Comparison of ENCODE assay signal across 1 cellular context in the genomic region with DNA sequence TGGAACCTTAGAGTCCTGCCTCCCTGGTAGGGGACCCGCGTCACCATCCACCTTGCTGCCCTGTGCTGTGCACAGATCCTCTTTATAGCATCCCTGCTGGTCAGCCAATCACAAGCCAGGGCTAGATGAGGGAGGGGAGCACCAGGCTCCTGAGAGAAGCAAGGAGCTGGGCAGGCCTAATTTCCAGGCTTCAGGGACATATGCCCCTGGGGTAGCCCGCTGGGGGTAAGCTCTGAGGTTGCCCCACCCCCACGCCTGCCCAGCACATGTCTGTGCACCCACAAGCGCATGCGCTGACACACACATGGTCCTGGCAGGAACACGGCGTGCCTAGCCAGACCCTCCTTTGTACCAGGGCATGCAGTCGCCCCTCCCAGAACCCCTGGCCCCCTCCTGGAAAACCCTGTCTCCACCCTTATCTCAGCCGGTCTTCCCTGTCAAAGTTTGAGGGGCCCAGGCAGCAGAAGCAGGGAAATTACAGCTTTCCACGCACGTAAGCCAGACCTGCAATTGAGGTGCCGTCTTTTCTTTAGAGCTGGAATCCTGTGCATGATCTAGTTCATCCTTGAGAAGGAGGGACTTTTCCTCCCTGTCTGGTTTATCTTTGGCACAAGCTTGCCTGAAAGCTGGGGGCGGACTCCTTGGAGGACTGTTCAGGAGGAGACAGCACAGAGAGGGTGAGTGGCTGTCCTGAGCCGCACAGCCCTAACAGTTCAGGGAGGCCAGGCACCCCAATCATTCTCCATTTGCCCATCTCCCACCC.
A peak's percentile ranks its signal among the peaks of the same experiment; 100 is the strongest.
TF ChIP-seq lines count a peak whose summit lies in the region.

No MANE protein-coding gene starts in this region.

TF ChIP-seq in K562, 482 proteins besides CTCF, POLR2A, EP300 and RAD21:
- peak; percentile 71; the same call in 1 of the 2 replicates for TF ChIP-seq CC2D1A (IDR thresholded peaks at IDR 0.05)
- TF ChIP-seq, protein P1, sequence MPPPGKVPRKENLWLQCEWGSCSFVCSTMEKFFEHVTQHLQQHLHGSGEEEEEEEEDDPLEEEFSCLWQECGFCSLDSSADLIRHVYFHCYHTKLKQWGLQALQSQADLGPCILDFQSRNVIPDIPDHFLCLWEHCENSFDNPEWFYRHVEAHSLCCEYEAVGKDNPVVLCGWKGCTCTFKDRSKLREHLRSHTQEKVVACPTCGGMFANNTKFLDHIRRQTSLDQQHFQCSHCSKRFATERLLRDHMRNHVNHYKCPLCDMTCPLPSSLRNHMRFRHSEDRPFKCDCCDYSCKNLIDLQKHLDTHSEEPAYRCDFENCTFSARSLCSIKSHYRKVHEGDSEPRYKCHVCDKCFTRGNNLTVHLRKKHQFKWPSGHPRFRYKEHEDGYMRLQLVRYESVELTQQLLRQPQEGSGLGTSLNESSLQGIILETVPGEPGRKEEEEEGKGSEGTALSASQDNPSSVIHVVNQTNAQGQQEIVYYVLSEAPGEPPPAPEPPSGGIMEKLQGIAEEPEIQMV (tag; conservative IDR thresholded peaks at IDR 0.05; ENCODE audit: low read depth), result peak; percentile 86
- TF ChIP-seq PURB (CRISPR knock-in tag; IDR thresholded peaks at IDR 0.05; ENCODE audit: low read depth), result no peak
- TF ChIP-seq, protein P2, sequence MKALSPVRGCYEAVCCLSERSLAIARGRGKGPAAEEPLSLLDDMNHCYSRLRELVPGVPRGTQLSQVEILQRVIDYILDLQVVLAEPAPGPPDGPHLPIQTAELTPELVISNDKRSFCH (CRISPR knock-in tag; IDR thresholded peaks at IDR 0.05), result no peak
- TF ChIP-seq, protein P2 (tag; IDR thresholded peaks at IDR 0.05), result no peak
- TF ChIP-seq, protein P3, sequence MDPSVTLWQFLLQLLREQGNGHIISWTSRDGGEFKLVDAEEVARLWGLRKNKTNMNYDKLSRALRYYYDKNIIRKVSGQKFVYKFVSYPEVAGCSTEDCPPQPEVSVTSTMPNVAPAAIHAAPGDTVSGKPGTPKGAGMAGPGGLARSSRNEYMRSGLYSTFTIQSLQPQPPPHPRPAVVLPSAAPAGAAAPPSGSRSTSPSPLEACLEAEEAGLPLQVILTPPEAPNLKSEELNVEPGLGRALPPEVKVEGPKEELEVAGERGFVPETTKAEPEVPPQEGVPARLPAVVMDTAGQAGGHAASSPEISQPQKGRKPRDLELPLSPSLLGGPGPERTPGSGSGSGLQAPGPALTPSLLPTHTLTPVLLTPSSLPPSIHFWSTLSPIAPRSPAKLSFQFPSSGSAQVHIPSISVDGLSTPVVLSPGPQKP (CRISPR knock-in tag; IDR thresholded peaks at IDR 0.05), result no peak
- peak; percentile 42 for TF ChIP-seq NFYB (IDR thresholded peaks at IDR 0.05; ENCODE audit: extremely low read depth, insufficient read length)
- TF ChIP-seq, protein P4, sequence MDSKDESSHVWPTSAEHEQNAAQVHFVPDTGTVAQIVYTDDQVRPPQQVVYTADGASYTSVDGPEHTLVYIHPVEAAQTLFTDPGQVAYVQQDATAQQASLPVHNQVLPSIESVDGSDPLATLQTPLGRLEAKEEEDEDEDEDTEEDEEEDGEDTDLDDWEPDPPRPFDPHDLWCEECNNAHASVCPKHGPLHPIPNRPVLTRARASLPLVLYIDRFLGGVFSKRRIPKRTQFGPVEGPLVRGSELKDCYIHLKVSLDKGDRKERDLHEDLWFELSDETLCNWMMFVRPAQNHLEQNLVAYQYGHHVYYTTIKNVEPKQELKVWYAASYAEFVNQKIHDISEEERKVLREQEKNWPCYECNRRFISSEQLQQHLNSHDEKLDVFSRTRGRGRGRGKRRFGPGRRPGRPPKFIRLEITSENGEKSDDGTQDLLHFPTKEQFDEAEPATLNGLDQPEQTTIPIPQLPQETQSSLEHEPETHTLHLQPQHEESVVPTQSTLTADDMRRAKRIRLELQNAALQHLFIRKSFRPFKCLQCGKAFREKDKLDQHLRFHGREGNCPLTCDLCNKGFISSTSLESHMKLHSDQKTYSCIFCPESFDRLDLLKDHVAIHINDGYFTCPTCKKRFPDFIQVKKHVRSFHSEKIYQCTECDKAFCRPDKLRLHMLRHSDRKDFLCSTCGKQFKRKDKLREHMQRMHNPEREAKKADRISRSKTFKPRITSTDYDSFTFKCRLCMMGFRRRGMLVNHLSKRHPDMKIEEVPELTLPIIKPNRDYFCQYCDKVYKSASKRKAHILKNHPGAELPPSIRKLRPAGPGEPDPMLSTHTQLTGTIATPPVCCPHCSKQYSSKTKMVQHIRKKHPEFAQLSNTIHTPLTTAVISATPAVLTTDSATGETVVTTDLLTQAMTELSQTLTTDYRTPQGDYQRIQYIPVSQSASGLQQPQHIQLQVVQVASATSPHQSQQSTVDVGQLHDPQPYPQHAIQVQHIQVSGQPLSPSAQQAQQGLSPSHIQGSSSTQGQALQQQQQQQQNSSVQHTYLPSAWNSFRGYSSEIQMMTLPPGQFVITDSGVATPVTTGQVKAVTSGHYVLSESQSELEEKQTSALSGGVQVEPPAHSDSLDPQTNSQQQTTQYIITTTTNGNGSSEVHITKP (IDR thresholded peaks at IDR 0.05; ENCODE audit: partially characterized antibody), result no peak
- no peak for TF ChIP-seq ZNF354B (CRISPR knock-in tag; IDR thresholded peaks at IDR 0.05)
- no peak for TF ChIP-seq GTF2A2 (tag; IDR thresholded peaks at IDR 0.05)
- TF ChIP-seq RB1 (IDR thresholded peaks at IDR 0.05; ENCODE audit: low read depth), result no peak
- no peak for TF ChIP-seq BACH1 (tag; IDR thresholded peaks at IDR 0.05)
- TF ChIP-seq, protein P5, sequence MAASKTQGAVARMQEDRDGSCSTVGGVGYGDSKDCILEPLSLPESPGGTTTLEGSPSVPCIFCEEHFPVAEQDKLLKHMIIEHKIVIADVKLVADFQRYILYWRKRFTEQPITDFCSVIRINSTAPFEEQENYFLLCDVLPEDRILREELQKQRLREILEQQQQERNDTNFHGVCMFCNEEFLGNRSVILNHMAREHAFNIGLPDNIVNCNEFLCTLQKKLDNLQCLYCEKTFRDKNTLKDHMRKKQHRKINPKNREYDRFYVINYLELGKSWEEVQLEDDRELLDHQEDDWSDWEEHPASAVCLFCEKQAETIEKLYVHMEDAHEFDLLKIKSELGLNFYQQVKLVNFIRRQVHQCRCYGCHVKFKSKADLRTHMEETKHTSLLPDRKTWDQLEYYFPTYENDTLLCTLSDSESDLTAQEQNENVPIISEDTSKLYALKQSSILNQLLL (CRISPR knock-in tag; IDR thresholded peaks at IDR 0.05; ENCODE audit: borderline replicate concordance), result no peak
- TF ChIP-seq ZNF12 (CRISPR knock-in tag; IDR thresholded peaks at IDR 0.05), result no peak
- TF ChIP-seq, protein P6, sequence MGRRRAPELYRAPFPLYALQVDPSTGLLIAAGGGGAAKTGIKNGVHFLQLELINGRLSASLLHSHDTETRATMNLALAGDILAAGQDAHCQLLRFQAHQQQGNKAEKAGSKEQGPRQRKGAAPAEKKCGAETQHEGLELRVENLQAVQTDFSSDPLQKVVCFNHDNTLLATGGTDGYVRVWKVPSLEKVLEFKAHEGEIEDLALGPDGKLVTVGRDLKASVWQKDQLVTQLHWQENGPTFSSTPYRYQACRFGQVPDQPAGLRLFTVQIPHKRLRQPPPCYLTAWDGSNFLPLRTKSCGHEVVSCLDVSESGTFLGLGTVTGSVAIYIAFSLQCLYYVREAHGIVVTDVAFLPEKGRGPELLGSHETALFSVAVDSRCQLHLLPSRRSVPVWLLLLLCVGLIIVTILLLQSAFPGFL (CRISPR knock-in tag; IDR thresholded peaks at IDR 0.05), result no peak
- TF ChIP-seq SMAD3 (CRISPR knock-in tag; conservative IDR thresholded peaks at IDR 0.05), result no peak
- TF ChIP-seq, protein P7, sequence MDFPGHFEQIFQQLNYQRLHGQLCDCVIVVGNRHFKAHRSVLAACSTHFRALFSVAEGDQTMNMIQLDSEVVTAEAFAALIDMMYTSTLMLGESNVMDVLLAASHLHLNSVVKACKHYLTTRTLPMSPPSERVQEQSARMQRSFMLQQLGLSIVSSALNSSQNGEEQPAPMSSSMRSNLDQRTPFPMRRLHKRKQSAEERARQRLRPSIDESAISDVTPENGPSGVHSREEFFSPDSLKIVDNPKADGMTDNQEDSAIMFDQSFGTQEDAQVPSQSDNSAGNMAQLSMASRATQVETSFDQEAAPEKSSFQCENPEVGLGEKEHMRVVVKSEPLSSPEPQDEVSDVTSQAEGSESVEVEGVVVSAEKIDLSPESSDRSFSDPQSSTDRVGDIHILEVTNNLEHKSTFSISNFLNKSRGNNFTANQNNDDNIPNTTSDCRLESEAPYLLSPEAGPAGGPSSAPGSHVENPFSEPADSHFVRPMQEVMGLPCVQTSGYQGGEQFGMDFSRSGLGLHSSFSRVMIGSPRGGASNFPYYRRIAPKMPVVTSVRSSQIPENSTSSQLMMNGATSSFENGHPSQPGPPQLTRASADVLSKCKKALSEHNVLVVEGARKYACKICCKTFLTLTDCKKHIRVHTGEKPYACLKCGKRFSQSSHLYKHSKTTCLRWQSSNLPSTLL (IDR thresholded peaks at IDR 0.05), result 0 out of 2 replicates have a peak, but pooled peaks have one; percentile 58
- no peak for TF ChIP-seq RBM22 (IDR thresholded peaks at IDR 0.05; ENCODE audit: low read depth, low read length, poor library complexity, severe bottlenecking)
